20 cellular contexts compared by ENCODE assay signal in genomic region chr6:13436691-13437568, GRCh38.
"Had no signal": no experiment of that assay in that cellular context is flagged by ENCODE, and none has a peak within 500 bp of the region (broad histone marks: within the 10 kb centered on the region; RNA-seq: fewer than 3 reads in every experiment).

No MANE protein-coding gene starts in this region.

- H3K4me3 Mint-ChIP-seq: naive thymus-derived CD8-positive, alpha-beta T cell; T-cell; type B pancreatic cell had no signal

- ATAC-seq: naive thymus-derived CD8-positive, alpha-beta T cell; stimulated activated naive CD8-positive, alpha-beta T cell treated with anti-CD3 and anti-CD28 coated beads, Interleukin-15, Interleukin-2, amounts not matched to agents 100 U/mL and 50 U/mL, for 24 hours; T-cell had no signal

- H3K36me3 ChIP-seq: esophagus muscularis mucosa, right atrium auricular region had no signal

- H3K36me3 Mint-ChIP-seq: naive thymus-derived CD8-positive, alpha-beta T cell; T-cell; type B pancreatic cell had no signal

- H3K27me3 Mint-ChIP-seq: T-cell, type B pancreatic cell had no signal

- H3K4me3 ChIP-seq: esophagus muscularis mucosa, right atrium auricular region, skin epidermis had no signal

- H3K9me3 Mint-ChIP-seq: naive thymus-derived CD8-positive, alpha-beta T cell; type B pancreatic cell had no signal

- H3K27ac Mint-ChIP-seq: T-cell, type B pancreatic cell had no signal

- H3K9me3 ChIP-seq: esophagus muscularis mucosa, right atrium auricular region had no signal

- H3K27me3 ChIP-seq: esophagus muscularis mucosa, right atrium auricular region had no signal

- H3K27ac ChIP-seq: esophagus muscularis mucosa, right atrium auricular region, VCaP had no signal

- DNase-seq: activated CD4-positive, alpha-beta T cell treated with anti-CD3 and anti-CD28 coated beads for 1 hour; activated CD4-positive, alpha-beta T cell treated with anti-CD3 and anti-CD28 coated beads, Interleukin-2, amount 50 U/mL, for 48 hours; activated effector memory CD4-positive, alpha-beta T cell treated with Interleukin-2 at 50 U/mL for 16 hours; activated naive CD4-positive, alpha-beta T cell treated with anti-CD3 and anti-CD28 coated beads, Interleukin-2, amount 50 U/mL, for 16 hours; foreskin fibroblast; glutamatergic neuron; mesenchymal stem cell; naive thymus-derived CD8-positive, alpha-beta T cell; occipital lobe; stimulated activated CD4-positive, alpha-beta T cell treated with anti-CD3 and anti-CD28 coated beads, Interleukin-15, amount 100 ng/mL, for 24 hours; stimulated activated CD4-positive, alpha-beta T cell treated with anti-CD3 and anti-CD28 coated beads, Interleukin-4, amount 100 ng/mL, for 4 hours; stimulated activated CD8-positive, alpha-beta memory T cell treated with anti-CD3 and anti-CD28 coated beads, Interleukin-4, amount 100 ng/mL, for 48 hours; stimulated activated naive CD8-positive, alpha-beta T cell treated with anti-CD3 and anti-CD28 coated beads, Interleukin-15, Interleukin-2, amounts not matched to agents 100 U/mL and 50 U/mL, for 24 hours; T-cell; T1000 had no signal
